ENCODE assay signal across 9 cellular contexts in the genomic region with DNA sequence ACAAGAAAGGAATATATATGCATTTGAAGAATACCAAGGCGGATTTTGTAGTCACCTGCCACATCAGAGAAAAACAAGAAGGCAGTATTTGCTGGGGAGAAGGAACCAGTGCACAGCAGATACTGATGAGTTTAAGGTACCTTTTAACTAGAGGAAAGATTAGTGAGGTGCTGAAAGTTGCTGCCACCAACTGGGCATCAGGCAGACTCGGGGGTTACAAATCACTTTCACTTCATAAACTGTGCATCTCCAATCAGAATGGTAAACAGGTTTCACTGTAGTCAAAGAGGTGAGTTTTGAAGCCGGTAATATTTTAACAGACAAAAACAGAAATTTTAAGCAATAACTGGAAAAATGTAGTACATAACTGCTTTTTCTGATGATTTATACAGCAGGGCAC. TPM values are rescaled to one million over a fixed set of nuclear protein-coding genes. Genes with fewer than 3 reads are reported as not detected.
DNase-seq lines count a peak whose midpoint lies in the region; ATAC-seq, FAIRE-seq and TF ChIP-seq lines count a peak whose summit lies in the region.
"Had no signal": no experiment of that assay in that cellular context is flagged by ENCODE, and none has a peak within 500 bp of the region (broad histone marks: within the 10 kb centered on the region; RNA-seq: fewer than 3 reads in every experiment).

No MANE protein-coding gene starts in this region.

- DNase-seq in M059J (ENCODE audit: low read depth) (peak; percentile 64), bronchial epithelial cell (ENCODE audit: low read depth) (peak; percentile 29), pons (ENCODE audit: low spot score) (peak; percentile 84), T-helper 9 cell (no peak)
- DNase-seq in activated CD4-positive, alpha-beta T cell treated with anti-CD3 and anti-CD28 coated beads, Interleukin-2, amount 50 U/mL, for 48 hours = no peak
- DNase-seq in activated CD4-positive, alpha-beta T cell treated with anti-CD3 and anti-CD28 coated beads for 36 hours = no peak
- DNase-seq in stimulated activated CD4-positive, alpha-beta T cell treated with anti-CD3 and anti-CD28 coated beads, Interleukin-2, amount 100 ng/mL, for 48 hours = no peak
- DNase-seq: activated CD4-positive, CD25-positive, alpha-beta regulatory T cell treated with anti-CD3 and anti-CD28 coated beads, Interleukin-2, amount 50 U/mL, for 72 hours had no signal

- TF ChIP-seq CTCF in GM12874 (IDR thresholded peaks at IDR 0.05; ENCODE audit: insufficient read depth, low read depth, low read length) (peak; percentile 47), bronchial epithelial cell (IDR thresholded peaks at IDR 0.05; ENCODE audit: insufficient read depth, low read length, severe bottlenecking) (peak; percentile 41)

- CTCF ChIA-PET in activated CD4-positive, alpha-beta T cell treated with anti-CD3 and anti-CD28 coated beads for 36 hours (lab: Charles Lee) = no interaction called here

- H3K36me3 Mint-ChIP-seq in activated CD4-positive, alpha-beta T cell treated with anti-CD3 and anti-CD28 coated beads for 36 hours (ENCODE audit: low read depth) = no peaks in the 10 kb centered on the region

- no peaks in the 10 kb centered on the region for H3K36me3 ChIP-seq in bronchial epithelial cell (ENCODE audit: control insufficient read depth, insufficient read depth, low read length)

- intact Hi-C loops in activated CD4-positive, alpha-beta T cell treated with anti-CD3 and anti-CD28 coated beads for 36 hours (cut with DNase I, micrococcal nuclease) = no loop called here

- no peaks in the 10 kb centered on the region for H3K9me3 Mint-ChIP-seq in activated CD4-positive, alpha-beta T cell treated with anti-CD3 and anti-CD28 coated beads for 36 hours (ENCODE audit: low read depth)

- no peak overlapping the region for H3K4me3 ChIP-seq in bronchial epithelial cell (ENCODE audit: low read depth, low read length)

- H3K27me3 Mint-ChIP-seq in activated CD4-positive, alpha-beta T cell treated with anti-CD3 and anti-CD28 coated beads for 36 hours = peaks cover 22% of the 10 kb centered on the region

- ATAC-seq in activated CD4-positive, alpha-beta T cell treated with anti-CD3 and anti-CD28 coated beads for 36 hours = no peak

- POLR2A ChIA-PET in activated CD4-positive, alpha-beta T cell treated with anti-CD3 and anti-CD28 coated beads for 36 hours (lab: Charles Lee) = no interaction called here

- FAIRE-seq in bronchial epithelial cell (lab: Jason Lieb, UNC) = no peak

- H3K27ac Mint-ChIP-seq in activated CD4-positive, alpha-beta T cell treated with anti-CD3 and anti-CD28 coated beads for 36 hours = no peak overlapping the region

- H3K4me1 Mint-ChIP-seq in activated CD4-positive, alpha-beta T cell treated with anti-CD3 and anti-CD28 coated beads for 36 hours = peaks cover 4% of the 10 kb centered on the region

- no peak overlapping the region for H3K4me3 Mint-ChIP-seq in activated CD4-positive, alpha-beta T cell treated with anti-CD3 and anti-CD28 coated beads for 36 hours

- H3K27me3 ChIP-seq in bronchial epithelial cell (ENCODE audit: control insufficient read depth, insufficient read depth, low read length) = peaks cover 7% of the 10 kb centered on the region

RNA-seq across cellular contexts. Expression of a gene that starts 4.1 kb away (rescaled TPM):
- total RNA-seq in M059J (2014; rRNA removed; shearing (Covaris generic)) = 67.8 and 123 TPM in 2 replicates
- 0.90 and 6.3 TPM in 2 replicates for total RNA-seq in bronchial epithelial cell
- total RNA-seq in activated CD4-positive, alpha-beta T cell treated with anti-CD3 and anti-CD28 coated beads for 36 hours = under 1 TPM; 0.56 to 0.59 TPM

Comparison
In these comparisons a context has a peak if more than half of its experiments do, and no peak if none do; other contexts are left out.
1. DNase-seq: peak in M059J (single experiment), bronchial epithelial cell (single experiment) and pons (single experiment); none in T-helper 9 cell (single experiment), activated CD4-positive, alpha-beta T cell treated with anti-CD3 and anti-CD28 coated beads, Interleukin-2, amount 50 U/mL, for 48 hours (0 of 2), activated CD4-positive, alpha-beta T cell treated with anti-CD3 and anti-CD28 coated beads for 36 hours (single experiment) and stimulated activated CD4-positive, alpha-beta T cell treated with anti-CD3 and anti-CD28 coated beads, Interleukin-2, amount 100 ng/mL, for 48 hours (0 of 2).